ENCODE assay signal across 13 cellular contexts in genomic region chr22:41096841-41097240, GRCh38. TPM values are rescaled to one million over a fixed set of nuclear protein-coding genes. Genes with fewer than 3 reads are reported as not detected.
DNase-seq lines count a peak whose midpoint lies in the region; ATAC-seq and TF ChIP-seq lines count a peak whose summit lies in the region.
"Had no signal": no experiment of that assay in that cellular context is flagged by ENCODE, and none has a peak within 500 bp of the region (broad histone marks: within the 10 kb centered on the region; RNA-seq: fewer than 3 reads in every experiment).

No MANE protein-coding gene starts in this region.

- H3K4me3 Mint-ChIP-seq in WTC11 (peak overlapping the region; percentile 98), type B pancreatic cell (peak overlapping the region; percentile 98)

- no peak for TF ChIP-seq CTCF in left ventricle myocardium inferior (IDR thresholded peaks at IDR 0.05; ENCODE audit: borderline replicate concordance)
- TF ChIP-seq CTCF in heart left ventricle (IDR thresholded peaks at IDR 0.05): no peak
- TF ChIP-seq CTCF in WTC11 (IDR thresholded peaks at IDR 0.05): no peak
- TF ChIP-seq CTCF in type B pancreatic cell (conservative IDR thresholded peaks at IDR 0.05): no peak

- no peak for TF ChIP-seq POLR2A in heart left ventricle (IDR thresholded peaks at IDR 0.05)

- DNase-seq in left ventricle myocardium inferior (no peak), heart left ventricle (no peak), WTC11 (ENCODE audit: low spot score) (no peak), iris pigment epithelial cell (ENCODE audit: low read depth) (peak; percentile 24), type B pancreatic cell (ENCODE audit: extremely low spot score, unreplicated experiment) (no peak), AML-193 (lab: John Stamatoyannopoulos, UW) (no peak), anterior cingulate cortex (lab: John Stamatoyannopoulos, UW) (no peak), NCI-H69 (lab: John Stamatoyannopoulos, UW) (no peak)
- DNase-seq: MV-4-11; NCI-H446; stimulated activated CD4-positive, alpha-beta T cell treated with anti-CD3 and anti-CD28 coated beads, Interleukin-4, amount 100 ng/mL, for 1 hour; stimulated activated naive CD4-positive, alpha-beta T cell treated with Interleukin-2 at 50 U/mL for 16 hours had no signal

- H3K27ac ChIP-seq in left ventricle myocardium inferior (replicated peaks) (no peak overlapping the region), heart left ventricle (peak overlapping the region in 1 of 12 donors; percentile 25)

- H3K36me3 ChIP-seq in left ventricle myocardium inferior (no peaks in the 10 kb centered on the region), heart left ventricle (peaks cover 0 to 23% (median 0%) of the 10 kb centered on the region in 9 donors)

- peaks cover 33% of the 10 kb centered on the region for H3K36me3 Mint-ChIP-seq in WTC11
- H3K36me3 Mint-ChIP-seq in type B pancreatic cell: peaks cover 21% of the 10 kb centered on the region

- peak overlapping the region; percentile 5 for H3K4me3 ChIP-seq in left ventricle myocardium inferior
- no peak overlapping the region for H3K4me3 ChIP-seq in heart left ventricle
- H3K4me3 ChIP-seq: HAP-1 had no signal

- ATAC-seq in heart left ventricle: no peak
- ATAC-seq in WTC11: no peak

- peaks cover 95% of the 10 kb centered on the region for H3K4me1 ChIP-seq in left ventricle myocardium inferior
- H3K4me1 ChIP-seq in heart left ventricle: peaks cover 15 to 84% (median 66%) of the 10 kb centered on the region in 12 donors

- intact Hi-C loops in left ventricle myocardium inferior (cut with micrococcal nuclease) (loop anchor here (2.0 to 10.0 kb wide), 2 partner anchors 72 to 142 kb away; no protein-coding TSS in a partner anchor), heart left ventricle (cut with DNase I) (loop anchor here in 1 of 10 donors (10.0 kb wide), 1 partner anchor 172 kb away; no protein-coding TSS in a partner anchor)

- no peak overlapping the region; the same call in 1 of the 2 replicates for H3K27ac Mint-ChIP-seq in WTC11
- H3K27ac Mint-ChIP-seq in type B pancreatic cell: peak overlapping the region; percentile 65

- H3K27me3 Mint-ChIP-seq in WTC11 (ENCODE audit: low read depth): no peaks in the 10 kb centered on the region
- H3K27me3 Mint-ChIP-seq in type B pancreatic cell: no peaks in the 10 kb centered on the region

- CTCF ChIA-PET in WTC11 (lab: Charles Lee): interaction anchor here (0.6 kb wide), 1 partner anchor 650 kb away, joined by 4 read pairs; no protein-coding TSS in a partner anchor

- POLR2A ChIA-PET in WTC11 (lab: Charles Lee): interaction anchor here (0.6 to 0.7 kb wide), 2 partner anchors 46 to 48 kb away, joined by 3 to 4 read pairs; no protein-coding TSS in a partner anchor

- H3K9me3 ChIP-seq in left ventricle myocardium inferior (replicated peaks) (no peaks in the 10 kb centered on the region), heart left ventricle (no peaks in the 10 kb centered on the region)
- H3K9me3 ChIP-seq: HAP-1 had no signal

- H3K4me1 Mint-ChIP-seq in WTC11: peaks cover 48% of the 10 kb centered on the region
- H3K4me1 Mint-ChIP-seq in type B pancreatic cell (ENCODE audit: unreplicated experiment): peaks cover 42% of the 10 kb centered on the region

- no peaks in the 10 kb centered on the region for H3K27me3 ChIP-seq in left ventricle myocardium inferior (ENCODE audit: low read depth)
- no peaks in the 10 kb centered on the region for H3K27me3 ChIP-seq in heart left ventricle

- WGBS in heart left ventricle, 4 donors: 79 to 91% (median 85%) methylated on average over 4 of the region's 4 CpGs

- no peaks in the 10 kb centered on the region for H3K9me3 Mint-ChIP-seq in WTC11
- H3K9me3 Mint-ChIP-seq in type B pancreatic cell: no peaks in the 10 kb centered on the region

TF ChIP-seq in WTC11, 78 proteins besides CTCF, POLR2A, EP300 and RAD21:
- TF ChIP-seq KAT7 (CRISPR knock-in tag; IDR thresholded peaks at IDR 0.05; ENCODE audit: borderline replicate concordance) (no peak), JUN (CRISPR knock-in tag; IDR thresholded peaks at IDR 0.05) (no peak), NR1H2 (CRISPR knock-in tag; IDR thresholded peaks at IDR 0.05) (no peak), ZSCAN18 (CRISPR knock-in tag; IDR thresholded peaks at IDR 0.05) (no peak)

RNA-seq across cellular contexts. Expression of gene EP300, which starts 4.4 kb away (rescaled TPM):
- total RNA-seq in left ventricle myocardium inferior: 26.2 TPM
- total RNA-seq in heart left ventricle: 10 to 100 TPM; 21.1 to 58.0 (median 39.5) TPM
- polyA plus RNA-seq in heart left ventricle: 10 to 100 TPM; 11.4 to 14.9 TPM
- total RNA-seq in WTC11 (2021): 95.6 to 97.1 TPM (median 95.8 TPM) in 3 replicates
- total RNA-seq in type B pancreatic cell (ENCODE audit: low replicate concordance): 87.2 and 95.8 TPM in 2 replicates
